In genomic region chr5:43041669-43042175, GRCh38 we compare ENCODE assay signal across 8 cellular contexts. TPM values are rescaled to one million over a fixed set of nuclear protein-coding genes. Genes with fewer than 3 reads are reported as not detected.
DNase-seq lines count a peak whose midpoint lies in the region; ATAC-seq and TF ChIP-seq lines count a peak whose summit lies in the region.

No MANE protein-coding gene starts in this region.

- H3K4me3 ChIP-seq in BLaER1: peak overlapping the region; percentile 75

- H3K27me3 Mint-ChIP-seq in activated T-helper 1 cell treated with anti-CD3 and anti-CD28 coated beads, Interleukin-12 subunit alpha, Interleukin-12 subunit beta, Interleukin-2, Interleukin-4 antibody, amounts not matched to agents 30 ng/mL and 10 ng/mL and 1 ng/mL, durations not matched to agents 14 hours and 24 hours and 36 hours (ENCODE audit: insufficient read depth): no peaks in the 10 kb centered on the region

- H3K36me3 ChIP-seq in BLaER1: peaks cover 11% of the 10 kb centered on the region; the same call in 1 of the 2 replicates

- peak overlapping the region; percentile 97 for H3K4me2 ChIP-seq in BLaER1

- peak overlapping the region; percentile 86 for H3K9ac ChIP-seq in BLaER1

- H3K4me1 Mint-ChIP-seq in activated T-helper 1 cell treated with anti-CD3 and anti-CD28 coated beads, Interleukin-12 subunit alpha, Interleukin-12 subunit beta, Interleukin-2, Interleukin-4 antibody, amounts not matched to agents 30 ng/mL and 10 ng/mL and 1 ng/mL, durations not matched to agents 14 hours and 24 hours and 36 hours (ENCODE audit: low read depth): peaks cover 54% of the 10 kb centered on the region

- peak overlapping the region; percentile 86 for H3K27ac Mint-ChIP-seq in activated T-helper 1 cell treated with anti-CD3 and anti-CD28 coated beads, Interleukin-12 subunit alpha, Interleukin-12 subunit beta, Interleukin-2, Interleukin-4 antibody, amounts not matched to agents 30 ng/mL and 10 ng/mL and 1 ng/mL, durations not matched to agents 14 hours and 24 hours and 36 hours

- peaks cover 10% of the 10 kb centered on the region for H4K20me1 ChIP-seq in BLaER1

- ATAC-seq in GM19043 (IDR thresholded peaks at IDR 0.05; ENCODE audit: low read depth, unreplicated experiment) (peak; percentile 15), HG03342 (IDR thresholded peaks at IDR 0.05; ENCODE audit: unreplicated experiment) (peak; percentile 14), omental fat pad (ENCODE audit: low FRiP score) (peak; percentile 32)

- intact Hi-C loops in activated T-helper 1 cell treated with anti-CD3 and anti-CD28 coated beads, Interleukin-12 subunit alpha, Interleukin-12 subunit beta, Interleukin-2, Interleukin-4 antibody, amounts not matched to agents 30 ng/mL and 10 ng/mL and 1 ng/mL, durations not matched to agents 14 hours and 24 hours and 36 hours (cut with micrococcal nuclease): loop anchor here (1.0 kb wide), 3 partner anchors 23 to 348 kb away; partner anchors contain the start of gene HMGCS1

- H3K4me3 Mint-ChIP-seq in activated T-helper 1 cell treated with anti-CD3 and anti-CD28 coated beads, Interleukin-12 subunit alpha, Interleukin-12 subunit beta, Interleukin-2, Interleukin-4 antibody, amounts not matched to agents 30 ng/mL and 10 ng/mL and 1 ng/mL, durations not matched to agents 14 hours and 24 hours and 36 hours: peak overlapping the region; percentile 82

- H3K27me3 ChIP-seq in BLaER1: no peaks in the 10 kb centered on the region

- no peaks in the 10 kb centered on the region for H3K36me3 Mint-ChIP-seq in activated T-helper 1 cell treated with anti-CD3 and anti-CD28 coated beads, Interleukin-12 subunit alpha, Interleukin-12 subunit beta, Interleukin-2, Interleukin-4 antibody, amounts not matched to agents 30 ng/mL and 10 ng/mL and 1 ng/mL, durations not matched to agents 14 hours and 24 hours and 36 hours (ENCODE audit: low read depth)

- H3K9me3 ChIP-seq in BLaER1: no peaks in the 10 kb centered on the region

- no peaks in the 10 kb centered on the region for H3K9me3 Mint-ChIP-seq in activated T-helper 1 cell treated with anti-CD3 and anti-CD28 coated beads, Interleukin-12 subunit alpha, Interleukin-12 subunit beta, Interleukin-2, Interleukin-4 antibody, amounts not matched to agents 30 ng/mL and 10 ng/mL and 1 ng/mL, durations not matched to agents 14 hours and 24 hours and 36 hours

- peak; percentile 83 for DNase-seq in NCI-H774 (lab: John Stamatoyannopoulos, UW)
- DNase-seq in activated T-helper 1 cell treated with anti-CD3 and anti-CD28 coated beads, Interleukin-12 subunit alpha, Interleukin-12 subunit beta, Interleukin-2, Interleukin-4 antibody, amounts not matched to agents 30 ng/mL and 10 ng/mL and 1 ng/mL, durations not matched to agents 14 hours and 24 hours and 36 hours (ENCODE audit: low spot score): no peak
- DNase-seq in glomerular visceral epithelial cell (ENCODE audit: extremely low spot score): peak; percentile 84
- no peak for DNase-seq in omental fat pad (ENCODE audit: low spot score)
- no peak for DNase-seq in middle frontal gyrus (ENCODE audit: extremely low spot score, low spot score)

- H3K27ac ChIP-seq in BLaER1: peak overlapping the region; percentile 92

- no peak for TF ChIP-seq CTCF in omental fat pad (IDR thresholded peaks at IDR 0.05)

- H3K4me1 ChIP-seq in BLaER1: peaks cover 34% of the 10 kb centered on the region

RNA-seq across cellular contexts. Expression of gene ANXA2R, which starts 1.6 kb away (rescaled TPM):
- total RNA-seq in activated T-helper 1 cell treated with anti-CD3 and anti-CD28 coated beads, Interleukin-12 subunit alpha, Interleukin-12 subunit beta, Interleukin-2, Interleukin-4 antibody, amounts not matched to agents 30 ng/mL and 10 ng/mL and 1 ng/mL, durations not matched to agents 14 hours and 24 hours and 36 hours: 0.88 and 0.93 TPM in 2 replicates
- total RNA-seq in omental fat pad: 1 to 10 TPM; 1.5 to 5.5 (median 3.4) TPM

Comparison
In these comparisons a context has a peak if more than half of its experiments do, and no peak if none do; other contexts are left out.
1. DNase-seq: peak in NCI-H774 (single experiment) and glomerular visceral epithelial cell (single experiment); none in activated T-helper 1 cell treated with anti-CD3 and anti-CD28 coated beads, Interleukin-12 subunit alpha, Interleukin-12 subunit beta, Interleukin-2, Interleukin-4 antibody, amounts not matched to agents 30 ng/mL and 10 ng/mL and 1 ng/mL, durations not matched to agents 14 hours and 24 hours and 36 hours (single experiment), omental fat pad (single experiment) and middle frontal gyrus (single experiment).
2. Peak in every context shown above with its lines, with median percentiles within 50 percentile points of each other: ATAC-seq.